ENCODE assay signal across 1 cellular context in the genomic region with DNA sequence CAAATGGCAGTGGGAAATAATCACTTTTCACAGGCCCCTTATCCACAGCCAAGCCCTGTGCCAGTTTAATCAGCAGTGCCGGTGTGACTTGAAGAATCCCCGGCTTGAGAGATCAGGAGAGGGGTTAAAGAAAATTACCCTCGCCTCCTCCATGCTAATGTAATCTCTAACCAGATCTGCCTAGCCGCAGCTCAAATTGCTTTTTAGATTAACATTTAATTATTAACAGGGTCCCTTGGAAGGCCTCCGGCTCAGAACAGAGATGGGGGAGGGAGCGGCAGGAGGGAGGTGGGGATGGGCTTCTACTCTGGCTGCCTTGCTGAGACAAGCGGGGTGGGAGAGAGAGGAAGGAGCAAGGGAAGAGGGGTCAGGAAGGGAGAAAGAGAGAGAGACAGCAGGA.
TF ChIP-seq lines count a peak whose summit lies in the region.

No MANE protein-coding gene starts in this region.

TF ChIP-seq in GM12878, 131 proteins besides CTCF, POLR2A, EP300 and RAD21:
- TF ChIP-seq, protein P1, sequence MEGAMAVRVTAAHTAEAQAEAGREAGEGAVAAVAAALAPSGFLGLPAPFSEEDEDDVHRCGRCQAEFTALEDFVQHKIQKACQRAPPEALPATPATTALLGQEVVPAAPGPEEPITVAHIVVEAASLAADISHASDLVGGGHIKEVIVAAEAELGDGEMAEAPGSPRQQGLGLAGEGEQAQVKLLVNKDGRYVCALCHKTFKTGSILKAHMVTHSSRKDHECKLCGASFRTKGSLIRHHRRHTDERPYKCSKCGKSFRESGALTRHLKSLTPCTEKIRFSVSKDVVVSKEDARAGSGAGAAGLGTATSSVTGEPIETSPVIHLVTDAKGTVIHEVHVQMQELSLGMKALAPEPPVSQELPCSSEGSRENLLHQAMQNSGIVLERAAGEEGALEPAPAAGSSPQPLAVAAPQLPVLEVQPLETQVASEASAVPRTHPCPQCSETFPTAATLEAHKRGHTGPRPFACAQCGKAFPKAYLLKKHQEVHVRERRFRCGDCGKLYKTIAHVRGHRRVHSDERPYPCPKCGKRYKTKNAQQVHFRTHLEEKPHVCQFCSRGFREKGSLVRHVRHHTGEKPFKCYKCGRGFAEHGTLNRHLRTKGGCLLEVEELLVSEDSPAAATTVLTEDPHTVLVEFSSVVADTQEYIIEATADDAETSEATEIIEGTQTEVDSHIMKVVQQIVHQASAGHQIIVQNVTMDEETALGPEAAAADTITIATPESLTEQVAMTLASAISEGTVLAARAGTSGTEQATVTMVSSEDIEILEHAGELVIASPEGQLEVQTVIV (IDR thresholded peaks at IDR 0.05; ENCODE audit: borderline replicate concordance, partially characterized antibody) = peak; percentile 44
- no peak for TF ChIP-seq NR2C1 (IDR thresholded peaks at IDR 0.05)
